ENCODE assay signal across 9 cellular contexts in genomic region chr7:139853576-139854511, GRCh38. TPM values are rescaled to one million over a fixed set of nuclear protein-coding genes. Genes with fewer than 3 reads are reported as not detected.
A peak's percentile ranks its signal among the peaks of the same experiment; 100 is the strongest.
DNase-seq lines count a peak whose midpoint lies in the region; ATAC-seq and TF ChIP-seq lines count a peak whose summit lies in the region.
"Had no signal": no experiment of that assay in that cellular context is flagged by ENCODE, and none has a peak within 500 bp of the region (broad histone marks: within the 10 kb centered on the region; RNA-seq: fewer than 3 reads in every experiment).

No MANE protein-coding gene starts in this region.

- intact Hi-C loops in mucosa of descending colon (cut with DNase I, micrococcal nuclease), result no loop called here

- DNase-seq in stimulated activated naive CD8-positive, alpha-beta T cell treated with anti-CD3 and anti-CD28 coated beads, Interleukin-15, Interleukin-2, amounts not matched to agents 100 U/mL and 50 U/mL, for 24 hours, result no peak
- peak; percentile 45 for DNase-seq in brain microvascular endothelial cell
- DNase-seq in mucosa of descending colon, result no peak
- no peak for DNase-seq in dedifferentiated amniotic fluid mesenchymal stem cell (ENCODE audit: extremely low spot score)
- DNase-seq in GM10266 (ENCODE audit: extremely low spot score), result no peak

- no peaks in the 10 kb centered on the region for H3K9me3 Mint-ChIP-seq in stimulated activated naive CD8-positive, alpha-beta T cell treated with anti-CD3 and anti-CD28 coated beads, Interleukin-15, Interleukin-2, amounts not matched to agents 100 ng/mL and 50 ng/mL, for 24 hours

- H3K4me1 Mint-ChIP-seq in stimulated activated naive CD8-positive, alpha-beta T cell treated with anti-CD3 and anti-CD28 coated beads, Interleukin-15, Interleukin-2, amounts not matched to agents 100 ng/mL and 50 ng/mL, for 24 hours (ENCODE audit: low read depth), result peaks cover 29% of the 10 kb centered on the region

- peak overlapping the region; percentile 8 for H3K27ac Mint-ChIP-seq in stimulated activated naive CD8-positive, alpha-beta T cell treated with anti-CD3 and anti-CD28 coated beads, Interleukin-15, Interleukin-2, amounts not matched to agents 100 ng/mL and 50 ng/mL, for 24 hours
- H3K27ac Mint-ChIP-seq: activated naive CD4-positive, alpha-beta T cell treated with anti-CD3 and anti-CD28 coated beads, Interleukin-2, amount 50 U/mL, for 72 hours had no signal

- H3K36me3 ChIP-seq in brain microvascular endothelial cell (replicated peaks) (no peaks in the 10 kb centered on the region), mucosa of descending colon (ENCODE audit: low read depth) (no peaks in the 10 kb centered on the region)

- H3K4me1 ChIP-seq in mucosa of descending colon (ENCODE audit: low read depth), result peaks cover 3% of the 10 kb centered on the region

- H3K27me3 Mint-ChIP-seq in stimulated activated naive CD8-positive, alpha-beta T cell treated with anti-CD3 and anti-CD28 coated beads, Interleukin-15, Interleukin-2, amounts not matched to agents 100 ng/mL and 50 ng/mL, for 24 hours, result no peaks in the 10 kb centered on the region

- H3K27me3 ChIP-seq in brain microvascular endothelial cell (replicated peaks), result no peaks in the 10 kb centered on the region

- no peaks in the 10 kb centered on the region for H3K36me3 Mint-ChIP-seq in stimulated activated naive CD8-positive, alpha-beta T cell treated with anti-CD3 and anti-CD28 coated beads, Interleukin-15, Interleukin-2, amounts not matched to agents 100 ng/mL and 50 ng/mL, for 24 hours (ENCODE audit: low read depth)
- H3K36me3 Mint-ChIP-seq: activated naive CD4-positive, alpha-beta T cell treated with anti-CD3 and anti-CD28 coated beads, Interleukin-2, amount 50 U/mL, for 72 hours had no signal

- in situ Hi-C loops in brain microvascular endothelial cell (cut with HindIII; ENCODE audit: low pct_ligation_motif_present, low sequenced_read_pairs), result no loop called here

- no peaks in the 10 kb centered on the region for H3K9me3 ChIP-seq in mucosa of descending colon

- no peak overlapping the region for H3K27ac ChIP-seq in brain microvascular endothelial cell

- no peak for ATAC-seq in stimulated activated naive CD8-positive, alpha-beta T cell treated with anti-CD3 and anti-CD28 coated beads, Interleukin-15, Interleukin-2, amounts not matched to agents 100 U/mL and 50 U/mL, for 24 hours
- peak; percentile 51 for ATAC-seq in mucosa of descending colon
- ATAC-seq in GM21723 (IDR thresholded peaks at IDR 0.05; ENCODE audit: unreplicated experiment), result no peak
- no peak for ATAC-seq in HG02571 (IDR thresholded peaks at IDR 0.05; ENCODE audit: unreplicated experiment)

- H3K4me3 Mint-ChIP-seq in stimulated activated naive CD8-positive, alpha-beta T cell treated with anti-CD3 and anti-CD28 coated beads, Interleukin-15, Interleukin-2, amounts not matched to agents 100 ng/mL and 50 ng/mL, for 24 hours, result no peak overlapping the region

- TF ChIP-seq CTCF in brain microvascular endothelial cell (IDR thresholded peaks at IDR 0.05; ENCODE audit: low read depth, low read length, missing control alignments) (no peak), mucosa of descending colon (IDR thresholded peaks at IDR 0.05) (no peak), GM10266 (IDR thresholded peaks at IDR 0.05; ENCODE audit: control insufficient read depth, insufficient read depth, low read depth, missing control alignments) (no peak)

- H3K4me3 ChIP-seq in brain microvascular endothelial cell (ENCODE audit: low read depth, low read length) (no peak overlapping the region), mucosa of descending colon (no peak overlapping the region)

RNA-seq across cellular contexts. Expression of gene TBXAS1, which starts 24.8 kb away (rescaled TPM):
- total RNA-seq in mucosa of descending colon, result 10 to 100 TPM in 1 of 3 donors, 1 to 10 TPM in 2; 9.4 to 15.6 (median 9.7) TPM
